In the genomic region with DNA sequence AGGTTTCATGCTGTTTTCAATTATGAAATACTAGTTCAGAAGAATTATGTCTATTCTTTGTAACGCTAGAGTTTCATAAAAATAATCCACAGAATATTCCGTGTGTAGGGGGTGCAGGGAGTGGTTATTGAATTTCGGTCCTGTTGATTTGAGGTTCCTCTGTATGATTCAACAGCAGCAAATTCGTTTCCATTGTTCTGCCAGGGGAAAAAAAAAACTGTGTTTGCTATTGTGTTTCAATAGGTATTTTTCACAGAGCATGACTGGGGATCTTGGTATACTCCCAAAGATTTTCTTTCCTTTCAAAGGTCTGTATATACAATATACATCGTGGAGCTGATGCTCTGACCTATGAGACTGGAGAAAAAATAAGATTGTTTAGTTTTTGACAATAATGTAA, we compare ENCODE assay signal across 1 cellular context.
TF ChIP-seq lines count a peak whose summit lies in the region.

No MANE protein-coding gene starts in this region.

TF ChIP-seq in GM23338, 12 proteins besides CTCF, POLR2A, EP300 and RAD21 (continued from another document):
- TF ChIP-seq, protein P1, sequence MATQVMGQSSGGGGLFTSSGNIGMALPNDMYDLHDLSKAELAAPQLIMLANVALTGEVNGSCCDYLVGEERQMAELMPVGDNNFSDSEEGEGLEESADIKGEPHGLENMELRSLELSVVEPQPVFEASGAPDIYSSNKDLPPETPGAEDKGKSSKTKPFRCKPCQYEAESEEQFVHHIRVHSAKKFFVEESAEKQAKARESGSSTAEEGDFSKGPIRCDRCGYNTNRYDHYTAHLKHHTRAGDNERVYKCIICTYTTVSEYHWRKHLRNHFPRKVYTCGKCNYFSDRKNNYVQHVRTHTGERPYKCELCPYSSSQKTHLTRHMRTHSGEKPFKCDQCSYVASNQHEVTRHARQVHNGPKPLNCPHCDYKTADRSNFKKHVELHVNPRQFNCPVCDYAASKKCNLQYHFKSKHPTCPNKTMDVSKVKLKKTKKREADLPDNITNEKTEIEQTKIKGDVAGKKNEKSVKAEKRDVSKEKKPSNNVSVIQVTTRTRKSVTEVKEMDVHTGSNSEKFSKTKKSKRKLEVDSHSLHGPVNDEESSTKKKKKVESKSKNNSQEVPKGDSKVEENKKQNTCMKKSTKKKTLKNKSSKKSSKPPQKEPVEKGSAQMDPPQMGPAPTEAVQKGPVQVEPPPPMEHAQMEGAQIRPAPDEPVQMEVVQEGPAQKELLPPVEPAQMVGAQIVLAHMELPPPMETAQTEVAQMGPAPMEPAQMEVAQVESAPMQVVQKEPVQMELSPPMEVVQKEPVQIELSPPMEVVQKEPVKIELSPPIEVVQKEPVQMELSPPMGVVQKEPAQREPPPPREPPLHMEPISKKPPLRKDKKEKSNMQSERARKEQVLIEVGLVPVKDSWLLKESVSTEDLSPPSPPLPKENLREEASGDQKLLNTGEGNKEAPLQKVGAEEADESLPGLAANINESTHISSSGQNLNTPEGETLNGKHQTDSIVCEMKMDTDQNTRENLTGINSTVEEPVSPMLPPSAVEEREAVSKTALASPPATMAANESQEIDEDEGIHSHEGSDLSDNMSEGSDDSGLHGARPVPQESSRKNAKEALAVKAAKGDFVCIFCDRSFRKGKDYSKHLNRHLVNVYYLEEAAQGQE (IDR thresholded peaks at IDR 0.05; ENCODE audit: unreplicated experiment): no peak
TF ChIP-seq in GM23338: peak in this region for 0.
